8 cellular contexts compared by ENCODE assay signal in genomic region chr20:45933231-45934045, GRCh38.
DNase-seq lines count a peak whose midpoint lies in the region; FAIRE-seq and TF ChIP-seq lines count a peak whose summit lies in the region.

No MANE protein-coding gene starts in this region.

- DNase-seq in H54 (ENCODE audit: insufficient read length, low spot score) (peak; percentile 85), NCI-H2196 treated with DMSO at 0.1 percent for 48 hours (lab: John Stamatoyannopoulos, UW; ENCODE audit: unreplicated experiment) (peak; percentile 80), cerebellar cortex (ENCODE audit: low spot score) (peak; percentile 92), islet precursor cell (peak; percentile 90), NCI-H1048 (lab: John Stamatoyannopoulos, UW) (no peak)
- peak; percentile 48 for DNase-seq in stimulated activated CD4-positive, alpha-beta T cell treated with anti-CD3 and anti-CD28 coated beads, Interleukin-12 subunit alpha, Interleukin-12 subunit beta, amount 100 ng/mL, for 4 hours

- peak; percentile 58 for TF ChIP-seq POLR2A in H54 (IDR thresholded peaks at IDR 0.05; ENCODE audit: low read depth, low read length)

- no peak; the same call in 1 of the 2 replicates for TF ChIP-seq CTCF in C4-2B (conservative IDR thresholded peaks at IDR 0.05)
- TF ChIP-seq CTCF in WI38 (IDR thresholded peaks at IDR 0.05; ENCODE audit: low read depth, low read length) = no peak

- H3K4me3 ChIP-seq in WI38 (ENCODE audit: low read depth, low read length) = peak overlapping the region; percentile 95

- peak overlapping the region; percentile 99 for H3K27ac ChIP-seq in C4-2B

- FAIRE-seq in H54 (lab: Jason Lieb, UNC) = no peak
